20 cellular contexts compared by ENCODE assay signal in the genomic region with DNA sequence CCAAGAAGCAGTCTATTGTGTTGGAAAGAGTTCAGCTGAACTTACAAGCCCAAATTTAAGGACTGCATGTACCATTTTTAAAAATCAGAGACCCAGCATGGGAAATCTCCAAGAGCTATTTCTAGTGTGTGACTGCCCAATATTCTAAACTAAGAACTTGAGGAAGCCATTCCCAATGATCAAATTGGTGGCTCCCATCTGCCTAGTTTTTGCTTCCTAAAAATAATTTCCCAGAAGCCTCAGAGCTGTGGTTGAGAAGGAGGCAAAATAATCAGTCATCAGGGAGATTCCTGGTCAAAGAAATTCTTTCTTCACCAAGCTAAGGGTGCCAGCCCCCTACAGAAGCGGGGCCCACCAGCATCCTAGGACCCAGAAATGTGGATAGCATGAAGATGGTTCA.
A peak's percentile ranks its signal among the peaks of the same experiment; 100 is the strongest.
DNase-seq lines count a peak whose midpoint lies in the region; ATAC-seq and TF ChIP-seq lines count a peak whose summit lies in the region.
"Had no signal": no experiment of that assay in that cellular context is flagged by ENCODE, and none has a peak within 500 bp of the region (broad histone marks: within the 10 kb centered on the region; RNA-seq: fewer than 3 reads in every experiment).

No MANE protein-coding gene starts in this region.

- TF ChIP-seq CTCF in lung (IDR thresholded peaks at IDR 0.05; ENCODE audit: control extremely low read depth, extremely low read depth) (no peak), upper lobe of right lung (IDR thresholded peaks at IDR 0.05) (no peak)

- no peak overlapping the region for H3K9ac ChIP-seq in BLaER1
- H3K9ac ChIP-seq: KMS-11 had no signal

- no peak overlapping the region for H3K27ac ChIP-seq in BLaER1
- H3K27ac ChIP-seq in SJSA1 = peak overlapping the region; percentile 15
- no peak overlapping the region for H3K27ac ChIP-seq in lung (ENCODE audit: low read depth in 1 of 2, low read length in 1 of 2)
- H3K27ac ChIP-seq in substantia nigra (ENCODE audit: low read depth, low read length, poor library complexity, severe bottlenecking) = peak overlapping the region; percentile 18
- H3K27ac ChIP-seq in upper lobe of right lung = no peak overlapping the region
- H3K27ac ChIP-seq: A549, KMS-11 had no signal

- no peaks in the 10 kb centered on the region for H3K9me3 ChIP-seq in BLaER1
- no peaks in the 10 kb centered on the region for H3K9me3 ChIP-seq in SJSA1 (replicated peaks)
- no peaks in the 10 kb centered on the region for H3K9me3 ChIP-seq in lung (ENCODE audit: control insufficient read depth in 2 of 2, insufficient read depth in 1 of 2, low read length in 1 of 2)
- H3K9me3 ChIP-seq in upper lobe of right lung = no peaks in the 10 kb centered on the region
- H3K9me3 ChIP-seq: A549 had no signal

- WGBS in lung, 2 donors = 83 to 95% methylated on average over 1 of the region's 1 CpG

- H3K4me3 ChIP-seq in BLaER1 (no peak overlapping the region), SJSA1 (no peak overlapping the region), lung (no peak overlapping the region), upper lobe of right lung (no peak overlapping the region)
- H3K4me3 ChIP-seq: A549 had no signal

- H3K36me3 ChIP-seq in BLaER1 (no peaks in the 10 kb centered on the region), SJSA1 (no peaks in the 10 kb centered on the region), lung (ENCODE audit: control insufficient read depth in 2 of 2, insufficient read depth in 2 of 2, low read length in 2 of 2) (no peaks in the 10 kb centered on the region), upper lobe of right lung (no peaks in the 10 kb centered on the region)

- no peaks in the 10 kb centered on the region for H4K20me1 ChIP-seq in BLaER1

- ATAC-seq in lung (ENCODE audit: insufficient read depth, low FRiP score) (no peak), upper lobe of right lung (no peak), GM19452 (IDR thresholded peaks at IDR 0.05; ENCODE audit: unreplicated experiment) (no peak)
- ATAC-seq: A549, HCT116, Panc1 had no signal

- H3K4me2 ChIP-seq in BLaER1 = 0 out of 2 replicates have a peak overlapping the region, but pooled peaks have one; percentile 3
- H3K4me2 ChIP-seq: A549, KMS-11 had no signal

- intact Hi-C loops in upper lobe of right lung (cut with DNase I) = no loop called here

- H3K4me1 ChIP-seq in BLaER1 (peaks cover 6% of the 10 kb centered on the region; the same call in 1 of the 2 replicates), SJSA1 (replicated peaks) (peaks cover 29% of the 10 kb centered on the region), lung (ENCODE audit: control insufficient read depth in 2 of 2, insufficient read depth in 2 of 2, low read length in 2 of 2) (no peaks in the 10 kb centered on the region), upper lobe of right lung (no peaks in the 10 kb centered on the region)
- H3K4me1 ChIP-seq: A549 had no signal

- no peaks in the 10 kb centered on the region for H3K27me3 ChIP-seq in BLaER1
- no peaks in the 10 kb centered on the region for H3K27me3 ChIP-seq in SJSA1 (replicated peaks)
- no peaks in the 10 kb centered on the region for H3K27me3 ChIP-seq in lung (ENCODE audit: control insufficient read depth, insufficient read depth)
- no peaks in the 10 kb centered on the region for H3K27me3 ChIP-seq in upper lobe of right lung

- no peak for DNase-seq in SJSA1 (ENCODE audit: low read depth in 1 of 2, low spot score in 2 of 2)
- DNase-seq in lung (ENCODE audit: low spot score) = peak; percentile 9
- DNase-seq in substantia nigra (lab: John Stamatoyannopoulos, UW) = no peak
- no peak for DNase-seq in activated CD4-positive, alpha-beta T cell treated with anti-CD3 and anti-CD28 coated beads, Interleukin-2, amount 50 U/mL, for 48 hours
- no peak for DNase-seq in upper lobe of right lung
- DNase-seq: CD4-positive, alpha-beta memory T cell; DMS153; GOT3; NCI-H1105; NCI-H2029 treated with DMSO at 0.1 percent for 48 hours; NCI-H2171; NCI-H345; NCI-H524; NCI-H82 had no signal

Comparison
In these comparisons a context has a peak if more than half of its experiments do, and no peak if none do; other contexts are left out.
1. H3K27ac ChIP-seq: peak in SJSA1 (single experiment) and substantia nigra (single experiment); none in BLaER1 (single experiment), lung (0 of 2) and upper lobe of right lung (single experiment).